Comparison of ENCODE assay signal across 11 cellular contexts in the genomic region with DNA sequence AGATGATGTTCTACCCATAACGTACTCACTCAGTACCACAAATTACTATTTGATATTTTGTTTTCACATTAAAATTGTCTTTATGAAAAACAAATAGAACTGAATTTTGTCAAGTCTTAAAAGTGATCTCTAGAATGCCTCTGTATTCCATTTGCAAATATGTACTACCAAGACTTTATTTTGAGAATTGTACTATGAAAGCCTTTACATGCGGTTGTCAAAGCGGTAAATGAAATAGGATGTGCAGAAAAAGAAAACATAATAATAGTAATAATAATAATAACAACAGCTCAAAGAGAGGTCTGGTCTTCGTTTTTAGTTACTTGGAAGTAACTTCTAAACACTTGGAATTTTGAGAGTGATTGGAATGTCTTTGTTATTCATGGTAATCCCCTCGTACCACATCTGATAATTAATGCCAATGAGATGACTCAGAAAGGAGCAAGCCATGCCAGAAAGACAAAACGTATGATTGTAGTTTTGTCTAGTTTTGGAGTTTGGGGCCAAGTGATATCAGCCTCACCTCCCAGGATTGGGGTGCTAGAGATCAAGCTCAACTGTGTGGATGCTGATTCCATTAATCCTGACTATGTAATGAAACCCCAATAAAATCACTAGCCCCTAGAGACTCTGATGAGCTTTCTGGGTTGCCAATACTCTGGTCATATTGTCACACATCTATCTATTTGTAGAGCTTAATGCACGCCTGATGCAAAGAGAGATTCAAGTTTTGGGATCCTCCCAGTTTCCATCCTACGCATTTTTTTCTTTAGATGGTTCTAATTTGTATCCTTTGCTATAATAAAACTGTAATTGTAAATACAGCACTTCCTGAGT. TPM values are rescaled to one million over a fixed set of nuclear protein-coding genes. Genes with fewer than 3 reads are reported as not detected.
DNase-seq lines count a peak whose midpoint lies in the region; ATAC-seq, FAIRE-seq and TF ChIP-seq lines count a peak whose summit lies in the region.
"Had no signal": no experiment of that assay in that cellular context is flagged by ENCODE, and none has a peak within 500 bp of the region (broad histone marks: within the 10 kb centered on the region; RNA-seq: fewer than 3 reads in every experiment).

No MANE protein-coding gene starts in this region.

- H4K20me1 ChIP-seq in osteoblast (ENCODE audit: insufficient read depth, low read length) (no peaks in the 10 kb centered on the region), mammary epithelial cell (ENCODE audit: insufficient read depth, low read length) (no peaks in the 10 kb centered on the region)

- DNase-seq in RCC 7860 (ENCODE audit: low spot score) (peak; percentile 23), osteoblast (ENCODE audit: insufficient read length, low spot score, missing footprints) (peak; percentile 61), mucosa of gallbladder (ENCODE audit: low spot score) (no peak), mammary epithelial cell (no peak), MG63 (no peak)
- no peak for DNase-seq in activated CD4-positive, alpha-beta T cell treated with anti-CD3 and anti-CD28 coated beads, Interleukin-2, amount 10 ng/mL, durations not matched to agents 7 days and 5 days
- DNase-seq: NCI-H1048 had no signal

- in situ Hi-C loops in mammary epithelial cell (cut with MboI; ENCODE audit: low sequenced_read_pairs in 2 of 2), result loop anchor here in 1 of 2 donors (25.0 kb wide), 1 partner anchor 988 kb away; the partner anchor contains the start of gene PDGFC

- ATAC-seq in GM19372 (IDR thresholded peaks at IDR 0.05; ENCODE audit: low read depth, unreplicated experiment) (peak; percentile 28), HG02970 (IDR thresholded peaks at IDR 0.05; ENCODE audit: low FRiP score, unreplicated experiment) (peak; percentile 22)
- ATAC-seq: gastroesophageal sphincter had no signal

- intact Hi-C loops in mammary epithelial cell (cut with micrococcal nuclease), result loop anchor here (10.0 kb wide), 1 partner anchor 401 kb away; no protein-coding TSS in a partner anchor

- H2AFZ ChIP-seq in osteoblast (ENCODE audit: low read length) (no peak overlapping the region), mammary epithelial cell (ENCODE audit: low read depth, low read length) (no peak overlapping the region)

- H3K79me2 ChIP-seq in osteoblast (ENCODE audit: insufficient read depth, low read length) (no peaks in the 10 kb centered on the region), mammary epithelial cell (ENCODE audit: insufficient read depth, low read length) (no peaks in the 10 kb centered on the region)

- H3K27ac ChIP-seq in osteoblast (ENCODE audit: low read depth, low read length), result no peak overlapping the region
- H3K27ac ChIP-seq in mammary epithelial cell (ENCODE audit: insufficient read depth, low read depth, low read length), result no peak overlapping the region
- H3K27ac ChIP-seq: gastroesophageal sphincter, neutrophil had no signal

- H3K4me3 Mint-ChIP-seq in activated CD4-positive, alpha-beta T cell treated with anti-CD3 and anti-CD28 coated beads, Interleukin-2, amount 10 ng/mL, durations not matched to agents 7 days and 5 days, result no peak overlapping the region

- H3K9me3 Mint-ChIP-seq in activated CD4-positive, alpha-beta T cell treated with anti-CD3 and anti-CD28 coated beads, Interleukin-2, amount 10 ng/mL, durations not matched to agents 7 days and 5 days, result no peaks in the 10 kb centered on the region

- WGBS in mammary epithelial cell (ENCODE audit: low coverage, missing lambda C conversion rate), result 57% methylated on average over 8 of the region's 8 CpGs

- H3K4me2 ChIP-seq in osteoblast (ENCODE audit: insufficient read depth, low read length), result peak overlapping the region; percentile 16
- no peak overlapping the region for H3K4me2 ChIP-seq in mammary epithelial cell (ENCODE audit: insufficient read depth, low read depth, low read length)

- H3K4me1 ChIP-seq in osteoblast (ENCODE audit: insufficient read depth, low read length) (peaks cover 5% of the 10 kb centered on the region), mammary epithelial cell (ENCODE audit: insufficient read depth, low read length) (no peaks in the 10 kb centered on the region)
- H3K4me1 ChIP-seq: gastroesophageal sphincter had no signal

- dilution Hi-C loops in mammary epithelial cell (cut with HindIII; ENCODE audit: low sequenced_read_pairs), result no loop called here

- H3K9me3 ChIP-seq in osteoblast (ENCODE audit: low read depth, low read length), result no peaks in the 10 kb centered on the region
- H3K9me3 ChIP-seq in mammary epithelial cell (replicated peaks; ENCODE audit: insufficient read depth, low read length), result no peaks in the 10 kb centered on the region
- H3K9me3 ChIP-seq in MG63, result no peaks in the 10 kb centered on the region
- H3K9me3 ChIP-seq: neutrophil had no signal

- no TSS peak for BruUV-seq in mammary epithelial cell (replicated peaks; lab: Mats Ljungman, UMichigan)

- no peaks in the 10 kb centered on the region for H3K36me3 Mint-ChIP-seq in activated CD4-positive, alpha-beta T cell treated with anti-CD3 and anti-CD28 coated beads, Interleukin-2, amount 10 ng/mL, durations not matched to agents 7 days and 5 days (ENCODE audit: low read depth)

- no peak overlapping the region for H3K9ac ChIP-seq in mammary epithelial cell (ENCODE audit: insufficient read depth, low read length)

- H3K4me3 ChIP-seq in osteoblast (ENCODE audit: insufficient read depth, low read length) (no peak overlapping the region), mammary epithelial cell (replicated peaks in 1 of 3; ENCODE audit: insufficient read depth in 1 of 3, low read depth in 2 of 3, low read length in 3 of 3) (no peak overlapping the region), MG63 (no peak overlapping the region)
- H3K4me3 ChIP-seq: gastroesophageal sphincter had no signal

- POLR2A ChIA-PET in activated CD4-positive, alpha-beta T cell treated with anti-CD3 and anti-CD28 coated beads, Interleukin-2, amount 10 ng/mL, durations not matched to agents 7 days and 5 days (lab: Charles Lee), result no interaction called here

- CTCF ChIA-PET in mammary epithelial cell (lab: Charles Lee; ENCODE audit: low non-redundant PET), result no interaction called here
- CTCF ChIA-PET in activated CD4-positive, alpha-beta T cell treated with anti-CD3 and anti-CD28 coated beads, Interleukin-2, amount 10 ng/mL, durations not matched to agents 7 days and 5 days (lab: Charles Lee), result interaction anchor here (0.9 kb wide), 1 partner anchor 21 kb away, joined by 5 read pairs; no protein-coding TSS in a partner anchor

- TF ChIP-seq CTCF in osteoblast (IDR thresholded peaks at IDR 0.05; ENCODE audit: extremely low read depth, low read depth, low read length) (no peak), mammary epithelial cell (conservative IDR thresholded peaks at IDR 0.05 in 1 of 2, IDR thresholded peaks at IDR 0.05 in 1 of 2; ENCODE audit: extremely low read depth in 1 of 2, insufficient read depth in 1 of 2, low read depth in 1 of 2, low read length in 2 of 2) (no peak)

- no peaks in the 10 kb centered on the region for H3K4me1 Mint-ChIP-seq in activated CD4-positive, alpha-beta T cell treated with anti-CD3 and anti-CD28 coated beads, Interleukin-2, amount 10 ng/mL, durations not matched to agents 7 days and 5 days

- H3K27me3 Mint-ChIP-seq in activated CD4-positive, alpha-beta T cell treated with anti-CD3 and anti-CD28 coated beads, Interleukin-2, amount 10 ng/mL, durations not matched to agents 7 days and 5 days, result no peaks in the 10 kb centered on the region

- H3K27me3 ChIP-seq in osteoblast (ENCODE audit: insufficient read depth, low read length) (no peaks in the 10 kb centered on the region), mammary epithelial cell (ENCODE audit: insufficient read depth, low read length) (no peaks in the 10 kb centered on the region), MG63 (no peaks in the 10 kb centered on the region)
- H3K27me3 ChIP-seq: gastroesophageal sphincter, neutrophil had no signal

- H3K36me3 ChIP-seq in osteoblast (ENCODE audit: insufficient read depth, low read length) (no peaks in the 10 kb centered on the region), mammary epithelial cell (ENCODE audit: insufficient read depth, low read length) (no peaks in the 10 kb centered on the region), MG63 (no peaks in the 10 kb centered on the region)
- H3K36me3 ChIP-seq: gastroesophageal sphincter, neutrophil had no signal

- no peak overlapping the region for H3K27ac Mint-ChIP-seq in activated CD4-positive, alpha-beta T cell treated with anti-CD3 and anti-CD28 coated beads, Interleukin-2, amount 10 ng/mL, durations not matched to agents 7 days and 5 days

- FAIRE-seq in RCC 7860 (lab: Jason Lieb, UNC), result no peak

RNA-seq across cellular contexts. Expression of gene CTSO, which starts 20.2 kb away (rescaled TPM):
- 25.0 and 33.0 TPM in 2 replicates for total RNA-seq in osteoblast
- 24.9 TPM for total RNA-seq in mucosa of gallbladder
- 10 to 100 TPM in 1 of 2 donors, 1 to 10 TPM in 1; 2.0 to 11.0 TPM for total RNA-seq in mammary epithelial cell
- polyA plus RNA-seq in mammary epithelial cell, result 1.4 TPM
- 2.8 TPM for polyA minus RNA-seq in mammary epithelial cell
- 1 to 10 TPM; 5.5 to 6.2 TPM for total RNA-seq in activated CD4-positive, alpha-beta T cell treated with anti-CD3 and anti-CD28 coated beads, Interleukin-2, amount 10 ng/mL, durations not matched to agents 7 days and 5 days
- 0.63 and 1.8 TPM in 2 replicates for total RNA-seq in MG63 (2014; rRNA removed; shearing (Covaris generic); ENCODE audit: low replicate concordance)

Comparison
In these comparisons a context has a peak if more than half of its experiments do, and no peak if none do; other contexts are left out.
1. DNase-seq: peak in RCC 7860 (single experiment) and osteoblast (single experiment); none in mucosa of gallbladder (single experiment), mammary epithelial cell (single experiment), activated CD4-positive, alpha-beta T cell treated with anti-CD3 and anti-CD28 coated beads, Interleukin-2, amount 10 ng/mL, durations not matched to agents 7 days and 5 days (single experiment) and MG63 (single experiment).